In the genomic region with DNA sequence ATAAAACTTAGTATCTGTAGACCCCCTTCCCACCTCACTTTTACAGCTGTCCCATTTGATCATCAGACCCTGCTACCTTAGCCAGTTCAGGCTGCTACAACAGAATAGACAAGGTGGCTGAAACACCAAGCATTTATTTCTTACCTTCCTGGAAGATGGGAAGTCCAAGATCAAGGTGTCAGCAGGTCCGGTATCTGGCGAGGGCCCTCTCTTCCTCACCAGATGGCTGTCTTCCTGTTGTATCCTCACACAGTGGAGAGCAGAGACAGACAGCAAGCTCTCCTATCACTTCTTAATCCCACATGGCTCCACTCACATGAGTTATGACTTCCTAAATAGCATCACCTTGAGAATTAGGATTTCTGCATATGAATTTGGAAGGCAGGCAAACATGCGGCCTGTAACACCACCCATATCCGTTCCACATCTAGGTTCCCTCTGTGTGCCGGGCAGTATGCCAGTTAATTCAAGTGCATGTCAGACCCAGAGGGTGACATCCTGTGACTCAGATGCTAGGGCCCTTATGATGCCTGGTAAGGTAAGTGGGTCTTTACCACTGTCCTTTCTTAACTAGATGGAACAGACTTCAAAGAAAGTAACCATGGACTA, we compare ENCODE assay signal across 8 cellular contexts. TPM values are rescaled to one million over a fixed set of nuclear protein-coding genes. Genes with fewer than 3 reads are reported as not detected.
DNase-seq lines count a peak whose midpoint lies in the region; ATAC-seq and TF ChIP-seq lines count a peak whose summit lies in the region.

No MANE protein-coding gene starts in this region.

- no peaks in the 10 kb centered on the region for H3K9me2 ChIP-seq in GM23338 (ENCODE audit: insufficient read depth)

- no peak for TF ChIP-seq POLR2A in upper lobe of left lung (IDR thresholded peaks at IDR 0.05)

- H3K36me3 ChIP-seq in upper lobe of left lung, result no peaks in the 10 kb centered on the region
- no peaks in the 10 kb centered on the region for H3K36me3 ChIP-seq in GM23338 (ENCODE audit: insufficient read depth)

- DNase-seq in EH (ENCODE audit: low read depth) (peak; percentile 88), NCI-H345 (lab: John Stamatoyannopoulos, UW) (peak; percentile 90), hepatic stellate cell (ENCODE audit: low spot score) (peak; percentile 44), upper lobe of left lung (peak in 1 of 2 donors; percentile 73), NCI-H748 treated with DMSO at 0.1 percent for 48 hours (lab: John Stamatoyannopoulos, UW) (no peak), GM23338 (ENCODE audit: low spot score) (no peak)
- DNase-seq in activated gamma-delta T cell treated with anti-CD3 and anti-CD28 coated beads, Interleukin-2, amount 50 U/mL, for 16 hours (ENCODE audit: low read depth), result peak; percentile 12

- peak; percentile 23 to 28 for ATAC-seq in upper lobe of left lung (ENCODE audit: low FRiP score in 2 of 2)
- no peak for ATAC-seq in GM23338
- no peak for ATAC-seq in GM19023 (IDR thresholded peaks at IDR 0.05; ENCODE audit: unreplicated experiment)

- TF ChIP-seq EP300 in upper lobe of left lung (IDR thresholded peaks at IDR 0.05), result no peak

- no peak overlapping the region; the same call in 2 of the 3 replicates for H3K4me3 Mint-ChIP-seq in GM23338

- H3K4me3 ChIP-seq in upper lobe of left lung (no peak overlapping the region), GM23338 (no peak overlapping the region)

- no peak overlapping the region for H3K27ac Mint-ChIP-seq in GM23338

- WGBS in upper lobe of left lung, 2 donors, result 32 to 43% methylated on average over 4 to 5 of the region's 5 CpGs

- H3K27me3 Mint-ChIP-seq in GM23338 (ENCODE audit: insufficient read depth, low read depth, poor library complexity), result peaks cover 19% of the 10 kb centered on the region

- H3K79me2 ChIP-seq in GM23338 (replicated peaks; ENCODE audit: insufficient read depth), result no peaks in the 10 kb centered on the region

- no peaks in the 10 kb centered on the region for H3F3A ChIP-seq in GM23338 (replicated peaks; ENCODE audit: low read depth)

- no peaks in the 10 kb centered on the region for H3K36me3 Mint-ChIP-seq in GM23338 (ENCODE audit: low read depth)

- no peaks in the 10 kb centered on the region for H3K9me3 ChIP-seq in upper lobe of left lung

- peak overlapping the region; percentile 41 to 82 (median 74) for H3K27ac ChIP-seq in upper lobe of left lung
- no peak overlapping the region for H3K27ac ChIP-seq in GM23338 (ENCODE audit: low read depth)

- H3K27me3 ChIP-seq in upper lobe of left lung, result no peaks in the 10 kb centered on the region
- no peaks in the 10 kb centered on the region for H3K27me3 ChIP-seq in GM23338 (ENCODE audit: insufficient read depth)

- H3K4me1 Mint-ChIP-seq in GM23338, result peaks cover 11% of the 10 kb centered on the region; the same call in 2 of the 3 replicates

- H3K4me1 ChIP-seq in upper lobe of left lung (peaks cover 28 to 38% (median 31%) of the 10 kb centered on the region in 4 donors), GM23338 (ENCODE audit: insufficient read depth) (no peaks in the 10 kb centered on the region; the same call in 1 of the 2 replicates)

- no peak overlapping the region for H2AFZ ChIP-seq in GM23338

- H4K20me1 ChIP-seq in GM23338 (replicated peaks; ENCODE audit: insufficient read depth), result no peaks in the 10 kb centered on the region; the same call in 1 of the 2 replicates

- H3K9me3 Mint-ChIP-seq in GM23338, result no peaks in the 10 kb centered on the region; the same call in 2 of the 3 replicates

- TF ChIP-seq CTCF in upper lobe of left lung (IDR thresholded peaks at IDR 0.05) (no peak), GM23338 (conservative IDR thresholded peaks at IDR 0.05; ENCODE audit: low read depth in 2 of 2) (no peak)

- no peak overlapping the region for H3K4me2 ChIP-seq in GM23338

TF ChIP-seq in GM23338, 12 proteins besides CTCF, POLR2A, EP300 and RAD21 (continues in another document):
- TF ChIP-seq, protein P1, sequence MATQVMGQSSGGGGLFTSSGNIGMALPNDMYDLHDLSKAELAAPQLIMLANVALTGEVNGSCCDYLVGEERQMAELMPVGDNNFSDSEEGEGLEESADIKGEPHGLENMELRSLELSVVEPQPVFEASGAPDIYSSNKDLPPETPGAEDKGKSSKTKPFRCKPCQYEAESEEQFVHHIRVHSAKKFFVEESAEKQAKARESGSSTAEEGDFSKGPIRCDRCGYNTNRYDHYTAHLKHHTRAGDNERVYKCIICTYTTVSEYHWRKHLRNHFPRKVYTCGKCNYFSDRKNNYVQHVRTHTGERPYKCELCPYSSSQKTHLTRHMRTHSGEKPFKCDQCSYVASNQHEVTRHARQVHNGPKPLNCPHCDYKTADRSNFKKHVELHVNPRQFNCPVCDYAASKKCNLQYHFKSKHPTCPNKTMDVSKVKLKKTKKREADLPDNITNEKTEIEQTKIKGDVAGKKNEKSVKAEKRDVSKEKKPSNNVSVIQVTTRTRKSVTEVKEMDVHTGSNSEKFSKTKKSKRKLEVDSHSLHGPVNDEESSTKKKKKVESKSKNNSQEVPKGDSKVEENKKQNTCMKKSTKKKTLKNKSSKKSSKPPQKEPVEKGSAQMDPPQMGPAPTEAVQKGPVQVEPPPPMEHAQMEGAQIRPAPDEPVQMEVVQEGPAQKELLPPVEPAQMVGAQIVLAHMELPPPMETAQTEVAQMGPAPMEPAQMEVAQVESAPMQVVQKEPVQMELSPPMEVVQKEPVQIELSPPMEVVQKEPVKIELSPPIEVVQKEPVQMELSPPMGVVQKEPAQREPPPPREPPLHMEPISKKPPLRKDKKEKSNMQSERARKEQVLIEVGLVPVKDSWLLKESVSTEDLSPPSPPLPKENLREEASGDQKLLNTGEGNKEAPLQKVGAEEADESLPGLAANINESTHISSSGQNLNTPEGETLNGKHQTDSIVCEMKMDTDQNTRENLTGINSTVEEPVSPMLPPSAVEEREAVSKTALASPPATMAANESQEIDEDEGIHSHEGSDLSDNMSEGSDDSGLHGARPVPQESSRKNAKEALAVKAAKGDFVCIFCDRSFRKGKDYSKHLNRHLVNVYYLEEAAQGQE (IDR thresholded peaks at IDR 0.05; ENCODE audit: unreplicated experiment), result no peak
- TF ChIP-seq EZH2 (IDR thresholded peaks at IDR 0.05; ENCODE audit: low read depth, unreplicated experiment) (no peak), JUNB (IDR thresholded peaks at IDR 0.05; ENCODE audit: unreplicated experiment) (no peak), EZH2phosphoT487 (IDR thresholded peaks at IDR 0.05; ENCODE audit: unreplicated experiment) (no peak)

RNA-seq across cellular contexts. Expression of gene RAET1E, which starts 2.1 kb away (rescaled TPM):
- 1 to 10 TPM in 3 of 6 donors, under 1 TPM in 2, not detected in 1; 0.30 to 2.3 (median 1.4) TPM for total RNA-seq in upper lobe of left lung
- not detected in 2 replicates for total RNA-seq in GM23338 (2014; rRNA removed; shearing (Covaris generic))
- not detected in 2 replicates for polyA plus RNA-seq in GM23338 (2016; fragmentation: Nextera tagmentation; extraction: Ambion mirVana)

RNA-seq across cellular contexts. Expression of gene RAET1G, which starts 27.1 kb away (rescaled TPM):
- total RNA-seq in upper lobe of left lung, result 1 to 10 TPM in 1 of 6 donors, under 1 TPM in 3, not detected in 2; 0.37 to 2.1 (median 0.75) TPM
- not detected in 2 replicates for total RNA-seq in GM23338 (2014; rRNA removed; shearing (Covaris generic))
- not detected in 2 replicates for polyA plus RNA-seq in GM23338 (2016; fragmentation: Nextera tagmentation; extraction: Ambion mirVana)

RNA-seq across cellular contexts. Expression of gene LRP11, which starts 31.6 kb away (rescaled TPM):
- total RNA-seq in upper lobe of left lung, result 100 to 1,000 TPM in 1 of 6 donors, 10 to 100 TPM in 5; 30.2 to 104 (median 39.9) TPM
- total RNA-seq in GM23338 (2014; rRNA removed; shearing (Covaris generic)), result 31.5 and 37.1 TPM in 2 replicates
- polyA plus RNA-seq in GM23338 (2016; fragmentation: Nextera tagmentation; extraction: Ambion mirVana), result 9.3 and 10.8 TPM in 2 replicates

RNA-seq across cellular contexts. Expression of gene ULBP2, which starts 46.0 kb away (rescaled TPM):
- 1 to 10 TPM in 3 of 6 donors, under 1 TPM in 1, not detected in 2; 1.00 to 3.7 (median 1.5) TPM for total RNA-seq in upper lobe of left lung
- total RNA-seq in GM23338 (2014; rRNA removed; shearing (Covaris generic)), result 1.1 TPM in 1 of 2 replicates, not detected in the other
- 0.21 TPM in 1 of 2 replicates, not detected in the other for polyA plus RNA-seq in GM23338 (2016; fragmentation: Nextera tagmentation; extraction: Ambion mirVana)

Comparison
In these comparisons a context has a peak if more than half of its experiments do, and no peak if none do; other contexts are left out.
1. DNase-seq: peak in EH (single experiment), NCI-H345 (single experiment), activated gamma-delta T cell treated with anti-CD3 and anti-CD28 coated beads, Interleukin-2, amount 50 U/mL, for 16 hours (single experiment) and hepatic stellate cell (single experiment); none in NCI-H748 treated with DMSO at 0.1 percent for 48 hours (single experiment) and GM23338 (single experiment).
2. ATAC-seq: peak in upper lobe of left lung (2 of 2); none in GM23338 (single experiment) and GM19023 (single experiment).